Comparison of ENCODE assay signal across 16 cellular contexts in genomic region chr2:18830962-18831361, GRCh38.
"Had no signal": no experiment of that assay in that cellular context is flagged by ENCODE, and none has a peak within 500 bp of the region (broad histone marks: within the 10 kb centered on the region; RNA-seq: fewer than 3 reads in every experiment).

No MANE protein-coding gene starts in this region.

- H3K9me3 ChIP-seq: gastroesophageal sphincter had no signal

- DNase-seq: activated CD4-positive, alpha-beta T cell treated with anti-CD3 and anti-CD28 coated beads, Interleukin-2, amount 10 ng/mL, durations not matched to agents 7 days and 5 days; activated CD4-positive, CD25-positive, alpha-beta regulatory T cell; activated CD8-positive, alpha-beta memory T cell treated with anti-CD3 and anti-CD28 coated beads for 24 hours; activated T-cell treated with anti-CD3 and anti-CD28 coated beads for 4 hours; effector memory CD4-positive, alpha-beta T cell; kidney; occipital lobe; stimulated activated CD4-positive, alpha-beta T cell treated with anti-CD3 and anti-CD28 coated beads, Interleukin-15, amount 100 ng/mL, for 24 hours; stimulated activated CD4-positive, alpha-beta T cell treated with anti-CD3 and anti-CD28 coated beads, Interleukin-4, amount 100 ng/mL, for 24 hours; T-helper 17 cell had no signal

- H3K4me1 Mint-ChIP-seq: activated CD4-positive, alpha-beta T cell treated with anti-CD3 and anti-CD28 coated beads, Interleukin-2, amount 10 ng/mL, durations not matched to agents 7 days and 5 days; activated naive CD4-positive, alpha-beta T cell treated with anti-CD3 and anti-CD28 coated beads, Interleukin-2, amount 50 U/mL, for 24 hours had no signal

- H3K27me3 ChIP-seq: gastroesophageal sphincter had no signal

- H3K36me3 ChIP-seq: gastroesophageal sphincter had no signal

- H3K27ac Mint-ChIP-seq: activated CD4-positive, alpha-beta T cell treated with anti-CD3 and anti-CD28 coated beads, Interleukin-2, amount 10 ng/mL, durations not matched to agents 7 days and 5 days; activated naive CD4-positive, alpha-beta T cell treated with anti-CD3 and anti-CD28 coated beads, Interleukin-2, amount 50 U/mL, for 24 hours; activated T-helper 2 cell treated with anti-CD3 and anti-CD28 coated beads, Interferon-gamma antibody, Interleukin-2, Interleukin-4, amounts not matched to agents 10 μg/mL and 5 μg/mL and 100 μg/mL, durations not matched to agents 14 hours and 24 hours and 36 hours; stimulated activated naive CD8-positive, alpha-beta T cell treated with anti-CD3 and anti-CD28 coated beads, Interleukin-15, Interleukin-2, amounts not matched to agents 100 ng/mL and 50 ng/mL, for 24 hours; T-helper 17 cell had no signal

- H3K9me3 Mint-ChIP-seq: activated CD4-positive, alpha-beta T cell treated with anti-CD3 and anti-CD28 coated beads, Interleukin-2, amount 10 ng/mL, durations not matched to agents 7 days and 5 days; activated naive CD4-positive, alpha-beta T cell treated with anti-CD3 and anti-CD28 coated beads, Interleukin-2, amount 50 U/mL, for 24 hours; activated T-helper 2 cell treated with anti-CD3 and anti-CD28 coated beads, Interferon-gamma antibody, Interleukin-2, Interleukin-4, amounts not matched to agents 10 μg/mL and 5 μg/mL and 100 μg/mL, durations not matched to agents 14 hours and 24 hours and 36 hours; nephron; stimulated activated naive CD8-positive, alpha-beta T cell treated with anti-CD3 and anti-CD28 coated beads, Interleukin-15, Interleukin-2, amounts not matched to agents 100 ng/mL and 50 ng/mL, for 24 hours had no signal

- ATAC-seq: gastroesophageal sphincter, T-helper 17 cell had no signal

- H3K27me3 Mint-ChIP-seq: activated CD4-positive, alpha-beta T cell treated with anti-CD3 and anti-CD28 coated beads, Interleukin-2, amount 10 ng/mL, durations not matched to agents 7 days and 5 days; activated naive CD4-positive, alpha-beta T cell treated with anti-CD3 and anti-CD28 coated beads, Interleukin-2, amount 50 U/mL, for 24 hours; stimulated activated naive CD8-positive, alpha-beta T cell treated with anti-CD3 and anti-CD28 coated beads, Interleukin-15, Interleukin-2, amounts not matched to agents 100 ng/mL and 50 ng/mL, for 24 hours; T-helper 17 cell had no signal

- H3K27ac ChIP-seq: epithelial cell of prostate had no signal

- H3K4me3 ChIP-seq: gastroesophageal sphincter had no signal

- H3K4me3 Mint-ChIP-seq: activated CD4-positive, alpha-beta T cell treated with anti-CD3 and anti-CD28 coated beads, Interleukin-2, amount 10 ng/mL, durations not matched to agents 7 days and 5 days; activated naive CD4-positive, alpha-beta T cell treated with anti-CD3 and anti-CD28 coated beads, Interleukin-2, amount 50 U/mL, for 24 hours; nephron; stimulated activated naive CD8-positive, alpha-beta T cell treated with anti-CD3 and anti-CD28 coated beads, Interleukin-15, Interleukin-2, amounts not matched to agents 100 ng/mL and 50 ng/mL, for 24 hours; T-helper 17 cell had no signal
